Comparison of ENCODE assay signal across 1 cellular context in the genomic region with DNA sequence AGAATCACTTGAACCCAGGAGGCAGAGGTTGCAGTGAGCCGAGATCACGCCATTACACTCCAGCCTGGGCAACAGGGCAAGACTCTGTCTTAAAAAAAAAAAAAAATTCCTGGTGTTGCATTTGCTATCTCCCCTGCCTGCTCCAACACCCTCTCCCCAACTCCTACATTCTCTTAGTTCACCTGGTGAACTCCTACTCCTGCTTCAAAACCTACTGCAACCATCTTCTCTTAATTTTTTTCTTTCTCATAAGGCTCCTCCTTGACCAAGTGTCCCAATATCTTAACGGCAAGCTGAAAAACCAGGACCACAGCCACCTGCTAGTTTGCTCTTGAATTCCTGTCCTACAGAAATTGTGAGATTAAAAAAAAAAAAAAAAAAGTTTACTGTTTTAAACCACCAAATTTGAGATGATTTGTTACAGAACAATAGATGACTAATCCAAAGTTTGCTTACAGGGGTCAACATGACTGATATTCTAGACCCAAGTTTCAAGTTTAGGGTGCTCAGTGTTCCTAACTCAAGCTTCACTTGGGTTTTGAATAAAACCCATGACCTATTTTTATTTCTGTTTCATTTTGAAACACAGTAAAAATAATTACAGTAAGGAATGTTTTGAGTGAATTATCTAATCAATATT.
TF ChIP-seq lines count a peak whose summit lies in the region.

No MANE protein-coding gene starts in this region.

TF ChIP-seq in SK-N-SH, 30 proteins besides CTCF, POLR2A, EP300 and RAD21:
- TF ChIP-seq MEF2A (IDR thresholded peaks at IDR 0.05; ENCODE audit: borderline replicate concordance, low read depth) = no peak
- TF ChIP-seq TAF1 (IDR thresholded peaks at IDR 0.05; ENCODE audit: borderline replicate concordance, low read depth, low read length) = no peak
- TF ChIP-seq YY1 (IDR thresholded peaks at IDR 0.05; ENCODE audit: low read depth) = no peak
- no peak for TF ChIP-seq GATA2 (CRISPR knock-in tag; IDR thresholded peaks at IDR 0.05)
- TF ChIP-seq, protein P1, sequence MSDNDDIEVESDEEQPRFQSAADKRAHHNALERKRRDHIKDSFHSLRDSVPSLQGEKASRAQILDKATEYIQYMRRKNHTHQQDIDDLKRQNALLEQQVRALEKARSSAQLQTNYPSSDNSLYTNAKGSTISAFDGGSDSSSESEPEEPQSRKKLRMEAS (IDR thresholded peaks at IDR 0.05; ENCODE audit: low read depth) = no peak
- no peak for TF ChIP-seq RCOR1 (IDR thresholded peaks at IDR 0.05; ENCODE audit: low read length)
- TF ChIP-seq NRF1 (IDR thresholded peaks at IDR 0.05; ENCODE audit: low read depth, low read length) = no peak
- no peak for TF ChIP-seq SMC3 (IDR thresholded peaks at IDR 0.05; ENCODE audit: low read depth, low read length)
- TF ChIP-seq FOSL2 (IDR thresholded peaks at IDR 0.05; ENCODE audit: borderline replicate concordance, low read depth) = no peak
- TF ChIP-seq RFX5 (IDR thresholded peaks at IDR 0.05; ENCODE audit: low read length) = no peak
- TF ChIP-seq PBX3 (IDR thresholded peaks at IDR 0.05) = no peak
- TF ChIP-seq FOXM1 (IDR thresholded peaks at IDR 0.05; ENCODE audit: low read depth) = no peak
- TF ChIP-seq USF1 (IDR thresholded peaks at IDR 0.05; ENCODE audit: borderline replicate concordance, low read depth) = no peak
- no peak for TF ChIP-seq POLR2AphosphoS5 (IDR thresholded peaks at IDR 0.05; ENCODE audit: low read depth, low read length)
- no peak for TF ChIP-seq JUND (IDR thresholded peaks at IDR 0.05)
- TF ChIP-seq EZH2phosphoT487 (IDR thresholded peaks at IDR 0.05; ENCODE audit: borderline replicate concordance, low read depth) = no peak
